In the genomic region with DNA sequence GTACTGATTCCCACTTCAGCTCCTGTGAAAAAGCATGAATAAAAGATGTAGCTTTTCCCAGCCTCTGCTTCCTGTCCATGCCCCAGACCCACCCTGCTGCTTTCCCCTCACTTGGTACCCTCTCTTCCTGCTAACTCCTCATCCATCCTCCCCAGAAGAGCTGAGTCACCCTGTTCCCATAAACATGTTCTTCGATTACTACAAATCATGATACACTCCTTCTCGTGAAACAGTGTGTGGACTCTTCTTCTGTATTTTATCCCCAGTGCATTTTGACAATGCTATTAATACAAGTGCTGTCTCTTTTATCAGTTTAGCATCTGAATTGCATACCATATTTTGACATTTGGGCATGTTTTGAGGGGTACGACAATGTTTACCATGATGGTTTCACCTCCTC, we compare ENCODE assay signal across 27 cellular contexts. TPM values are rescaled to one million over a fixed set of nuclear protein-coding genes. Genes with fewer than 3 reads are reported as not detected.
DNase-seq lines count a peak whose midpoint lies in the region; ATAC-seq and TF ChIP-seq lines count a peak whose summit lies in the region.
"Had no signal": no experiment of that assay in that cellular context is flagged by ENCODE, and none has a peak within 500 bp of the region (broad histone marks: within the 10 kb centered on the region; RNA-seq: fewer than 3 reads in every experiment).

No MANE protein-coding gene starts in this region.

- no peak overlapping the region for H3K4me2 ChIP-seq in neuronal stem cell (ENCODE audit: insufficient read depth, low read length, poor library complexity, severe bottlenecking)
- H3K4me2 ChIP-seq: A549 had no signal

- H4K91ac ChIP-seq in neuronal stem cell (ENCODE audit: low read depth, low read length, poor library complexity) = no peak overlapping the region

- peak overlapping the region; percentile 7 for H3K27ac Mint-ChIP-seq in stimulated activated effector memory CD8-positive, alpha-beta T cell treated with anti-CD3 and anti-CD28 coated beads, Interleukin-12 subunit alpha, Interleukin-12 subunit beta, amount 100 ng/mL, for 72 hours
- H3K27ac Mint-ChIP-seq: activated CD4-positive, alpha-beta memory T cell treated with anti-CD3 and anti-CD28 coated beads, Interleukin-2, amount 10 ng/mL, durations not matched to agents 7 days and 5 days; CD4-positive, alpha-beta T cell had no signal

- no peak overlapping the region for H2AK5ac ChIP-seq in neuronal stem cell (ENCODE audit: low read depth, low read length)

- no peak overlapping the region for H3K18ac ChIP-seq in neuronal stem cell (ENCODE audit: low read length)

- POLR2A ChIA-PET in AG04450 (lab: Yijun Ruan, JAX) = no interaction called here

- no peak overlapping the region for H4K8ac ChIP-seq in neuronal stem cell (ENCODE audit: low read depth, low read length)

- no peak overlapping the region for H2BK15ac ChIP-seq in neuronal stem cell (ENCODE audit: low read length)

- H3K23ac ChIP-seq in neuronal stem cell (ENCODE audit: low read depth, low read length, poor library complexity) = no peak overlapping the region

- no peaks in the 10 kb centered on the region for H3K4me1 Mint-ChIP-seq in stimulated activated effector memory CD8-positive, alpha-beta T cell treated with anti-CD3 and anti-CD28 coated beads, Interleukin-12 subunit alpha, Interleukin-12 subunit beta, amount 100 ng/mL, for 72 hours
- H3K4me1 Mint-ChIP-seq: activated CD4-positive, alpha-beta memory T cell treated with anti-CD3 and anti-CD28 coated beads, Interleukin-2, amount 10 ng/mL, durations not matched to agents 7 days and 5 days; immature natural killer cell had no signal

- no peak overlapping the region for H3K14ac ChIP-seq in neuronal stem cell (ENCODE audit: low read length)

- H3K4me1 ChIP-seq in mesodermal cell (ENCODE audit: control insufficient read depth, insufficient read depth, low read length, poor library complexity, severe bottlenecking) = peaks cover 15% of the 10 kb centered on the region
- peaks cover 0 to 10% of the 10 kb centered on the region in 2 donors for H3K4me1 ChIP-seq in neuronal stem cell (ENCODE audit: control insufficient read depth in 2 of 2, insufficient read depth in 1 of 2, low read depth in 1 of 2, low read length in 2 of 2)
- H3K4me1 ChIP-seq: A549, parathyroid adenoma, Peyer's patch had no signal

- H3K4ac ChIP-seq in neuronal stem cell (ENCODE audit: low read length) = no peak overlapping the region

- H3K27ac ChIP-seq in AG04450 (ENCODE audit: low read depth, low read length) (no peak overlapping the region), mesodermal cell (ENCODE audit: low read depth, low read length, severe bottlenecking) (peak overlapping the region; percentile 23), neuronal stem cell (replicated peaks; ENCODE audit: low read length) (no peak overlapping the region)
- H3K27ac ChIP-seq: A549, GM23248, parathyroid adenoma had no signal

- peaks cover 71% of the 10 kb centered on the region for H3K36me3 Mint-ChIP-seq in stimulated activated effector memory CD8-positive, alpha-beta T cell treated with anti-CD3 and anti-CD28 coated beads, Interleukin-12 subunit alpha, Interleukin-12 subunit beta, amount 100 ng/mL, for 72 hours

- H3K9me3 ChIP-seq in AG04450 (ENCODE audit: control insufficient read depth, insufficient read depth, low read length) (no peaks in the 10 kb centered on the region), mesodermal cell (ENCODE audit: control insufficient read depth, low read length) (no peaks in the 10 kb centered on the region), neuronal stem cell (replicated peaks in 1 of 2; ENCODE audit: control insufficient read depth in 2 of 2, insufficient read depth in 1 of 2, low read depth in 1 of 2, low read length in 2 of 2) (no peaks in the 10 kb centered on the region)
- H3K9me3 ChIP-seq: A549, Peyer's patch had no signal

- H3K79me1 ChIP-seq in neuronal stem cell (ENCODE audit: low read depth, low read length) = no peaks in the 10 kb centered on the region

- TF ChIP-seq CTCF in AG04450 (IDR thresholded peaks at IDR 0.05; ENCODE audit: low read depth, low read length) = no peak
- TF ChIP-seq CTCF in choroid plexus epithelial cell (conservative IDR thresholded peaks at IDR 0.05; ENCODE audit: low read depth, low read length) = no peak

- H3K36me3 ChIP-seq in mesodermal cell (ENCODE audit: control insufficient read depth, insufficient read depth, low read length) = peaks cover 75% of the 10 kb centered on the region
- H3K36me3 ChIP-seq in neuronal stem cell (replicated peaks in 1 of 2; ENCODE audit: control insufficient read depth in 2 of 2, insufficient read depth in 2 of 2, low read length in 2 of 2) = peaks cover 34 to 71% of the 10 kb centered on the region in 2 donors

- H3K9me3 Mint-ChIP-seq in stimulated activated effector memory CD8-positive, alpha-beta T cell treated with anti-CD3 and anti-CD28 coated beads, Interleukin-12 subunit alpha, Interleukin-12 subunit beta, amount 100 ng/mL, for 72 hours = no peaks in the 10 kb centered on the region
- H3K9me3 Mint-ChIP-seq: activated CD4-positive, alpha-beta memory T cell treated with anti-CD3 and anti-CD28 coated beads, Interleukin-2, amount 10 ng/mL, durations not matched to agents 7 days and 5 days; CD4-positive, alpha-beta T cell; immature natural killer cell had no signal

- H3K4me3 ChIP-seq in AG04450 (ENCODE audit: low read depth, low read length) (no peak overlapping the region), choroid plexus epithelial cell (ENCODE audit: low read depth, low read length) (no peak overlapping the region), mesodermal cell (ENCODE audit: extremely low read depth, insufficient read depth, low read length, poor library complexity, severe bottlenecking) (no peak overlapping the region), neuronal stem cell (ENCODE audit: low read length in 2 of 2) (no peak overlapping the region)
- H3K4me3 ChIP-seq: A549, dorsolateral prefrontal cortex, GM23248, Peyer's patch had no signal

- CTCF ChIA-PET in AG04450 (lab: Charles Lee) = interaction anchor here (11.8 kb wide), 1 partner anchor 176 kb away, joined by 166 read pairs; no protein-coding TSS in a partner anchor

- DNase-seq in AG04450 (ENCODE audit: low read depth, low spot score) (peak; percentile 10), choroid plexus epithelial cell (ENCODE audit: low read depth) (peak; percentile 26), NCI-H446 treated with DMSO at 0.1 percent for 48 hours (lab: John Stamatoyannopoulos, UW) (no peak), neuronal stem cell (ENCODE audit: low spot score) (no peak)
- DNase-seq in stimulated activated effector memory CD8-positive, alpha-beta T cell treated with anti-CD3 and anti-CD28 coated beads, Interleukin-12 subunit alpha, Interleukin-12 subunit beta, amount 100 ng/mL, for 72 hours (ENCODE audit: low spot score in 2 of 2) = no peak
- no peak for DNase-seq in activated CD4-positive, alpha-beta T cell treated with anti-CD3 and anti-CD28 coated beads for 1 hour
- DNase-seq: activated CD4-positive, alpha-beta memory T cell treated with anti-CD3 and anti-CD28 coated beads, Interleukin-2, amount 10 ng/mL, durations not matched to agents 7 days and 5 days; activated CD4-positive, CD25-positive, alpha-beta regulatory T cell treated with anti-CD3 and anti-CD28 coated beads, Interleukin-2, amount 50 U/mL, for 72 hours; activated CD8-positive, alpha-beta memory T cell treated with anti-CD3 and anti-CD28 coated beads, Interleukin-2, amount 50 U/mL, for 48 hours; AML-193; caudate nucleus; CD4-positive, alpha-beta T cell; GM23248; immature natural killer cell; Karpas-422; mammary epithelial cell; NCI-H2029 treated with DMSO at 0.1 percent for 48 hours; NCI-H82; Peyer's patch; right cardiac atrium; stimulated activated CD4-positive, alpha-beta T cell treated with anti-CD3 and anti-CD28 coated beads, Interleukin-4, amount 100 ng/mL, for 4 hours had no signal

- no peak overlapping the region for H2BK12ac ChIP-seq in neuronal stem cell (ENCODE audit: low read length)

- no peak overlapping the region for H3K9ac ChIP-seq in neuronal stem cell (ENCODE audit: low read depth, low read length, poor library complexity)
- H3K9ac ChIP-seq: GM23248, parathyroid adenoma had no signal

- H2AFZ ChIP-seq in neuronal stem cell (ENCODE audit: low read length) = no peak overlapping the region
- H2AFZ ChIP-seq: GM23248, parathyroid adenoma had no signal

- H2BK5ac ChIP-seq in neuronal stem cell (ENCODE audit: low read length) = no peak overlapping the region

- no peak for ATAC-seq in stimulated activated effector memory CD8-positive, alpha-beta T cell treated with anti-CD3 and anti-CD28 coated beads, Interleukin-12 subunit alpha, Interleukin-12 subunit beta, amount 100 ng/mL, for 72 hours
- ATAC-seq in GM18858 (IDR thresholded peaks at IDR 0.05; ENCODE audit: unreplicated experiment) = no peak
- ATAC-seq: A549, right cardiac atrium had no signal

- no peak overlapping the region for H3K4me3 Mint-ChIP-seq in stimulated activated effector memory CD8-positive, alpha-beta T cell treated with anti-CD3 and anti-CD28 coated beads, Interleukin-12 subunit alpha, Interleukin-12 subunit beta, amount 100 ng/mL, for 72 hours
- H3K4me3 Mint-ChIP-seq: activated CD4-positive, alpha-beta memory T cell treated with anti-CD3 and anti-CD28 coated beads, Interleukin-2, amount 10 ng/mL, durations not matched to agents 7 days and 5 days; activated naive CD8-positive, alpha-beta T cell; CD4-positive, alpha-beta T cell; immature natural killer cell had no signal

- H3K27me3 ChIP-seq in AG04450 (ENCODE audit: control insufficient read depth, insufficient read depth, low read length) (no peaks in the 10 kb centered on the region), neuronal stem cell (ENCODE audit: control insufficient read depth in 3 of 3, insufficient read depth in 3 of 3, low read depth in 1 of 3, low read length in 3 of 3) (no peaks in the 10 kb centered on the region)
- H3K27me3 ChIP-seq: dorsolateral prefrontal cortex, Peyer's patch had no signal

- 77 to 100% methylated on average over 1 to 2 of the region's 3 CpGs for WGBS in mesodermal cell (ENCODE audit: insufficient coverage in 2 of 2), 2 experiments
- no CpG with 5 or more reads among the region's 3 CpGs for WGBS in neuronal stem cell (ENCODE audit: extremely low coverage in 2 of 2, insufficient read length in 2 of 2, insufficient replicate concordance in 1 of 2), 2 donors

- no peak overlapping the region for H2BK120ac ChIP-seq in neuronal stem cell (ENCODE audit: low read depth, low read length)

RNA-seq across cellular contexts. Expression of a gene that starts 45.8 kb away (rescaled TPM):
- 0.40 TPM in 2 replicates for polyA plus RNA-seq in AG04450 (2011; rRNA removed)
- 0.46 and 0.48 TPM in 2 replicates for polyA minus RNA-seq in AG04450 (2011; rRNA and poly(A)+ RNA removed)
- 22.8 TPM for polyA plus RNA-seq in mesodermal cell (2013, experiment 1 of 2)
- polyA plus RNA-seq in mesodermal cell (2013, experiment 2 of 2) = 20.8 TPM
- 10.1 TPM for polyA plus RNA-seq in neuronal stem cell (2013, experiment 1 of 2)
- 9.4 TPM for polyA plus RNA-seq in neuronal stem cell (2013, experiment 2 of 2)

RNA-seq across cellular contexts. Expression of a gene that starts 49.6 kb away (rescaled TPM):
- polyA plus RNA-seq in AG04450 (2011; rRNA removed) = 123 and 125 TPM in 2 replicates
- polyA minus RNA-seq in AG04450 (2011; rRNA and poly(A)+ RNA removed) = 198 and 259 TPM in 2 replicates
- 58.2 TPM for polyA plus RNA-seq in mesodermal cell (2013, experiment 1 of 2)
- polyA plus RNA-seq in mesodermal cell (2013, experiment 2 of 2) = 51.1 TPM
- polyA plus RNA-seq in neuronal stem cell (2013, experiment 1 of 2) = 41.1 TPM
- polyA plus RNA-seq in neuronal stem cell (2013, experiment 2 of 2) = 41.4 TPM

Comparison
In these comparisons a context has a peak if more than half of its experiments do, and no peak if none do; other contexts are left out.
1. DNase-seq: peak in AG04450 (single experiment) and choroid plexus epithelial cell (single experiment); none in stimulated activated effector memory CD8-positive, alpha-beta T cell treated with anti-CD3 and anti-CD28 coated beads, Interleukin-12 subunit alpha, Interleukin-12 subunit beta, amount 100 ng/mL, for 72 hours (0 of 2), NCI-H446 treated with DMSO at 0.1 percent for 48 hours (single experiment), neuronal stem cell (single experiment) and activated CD4-positive, alpha-beta T cell treated with anti-CD3 and anti-CD28 coated beads for 1 hour (single experiment).